8 cellular contexts compared by ENCODE assay signal in the genomic region with DNA sequence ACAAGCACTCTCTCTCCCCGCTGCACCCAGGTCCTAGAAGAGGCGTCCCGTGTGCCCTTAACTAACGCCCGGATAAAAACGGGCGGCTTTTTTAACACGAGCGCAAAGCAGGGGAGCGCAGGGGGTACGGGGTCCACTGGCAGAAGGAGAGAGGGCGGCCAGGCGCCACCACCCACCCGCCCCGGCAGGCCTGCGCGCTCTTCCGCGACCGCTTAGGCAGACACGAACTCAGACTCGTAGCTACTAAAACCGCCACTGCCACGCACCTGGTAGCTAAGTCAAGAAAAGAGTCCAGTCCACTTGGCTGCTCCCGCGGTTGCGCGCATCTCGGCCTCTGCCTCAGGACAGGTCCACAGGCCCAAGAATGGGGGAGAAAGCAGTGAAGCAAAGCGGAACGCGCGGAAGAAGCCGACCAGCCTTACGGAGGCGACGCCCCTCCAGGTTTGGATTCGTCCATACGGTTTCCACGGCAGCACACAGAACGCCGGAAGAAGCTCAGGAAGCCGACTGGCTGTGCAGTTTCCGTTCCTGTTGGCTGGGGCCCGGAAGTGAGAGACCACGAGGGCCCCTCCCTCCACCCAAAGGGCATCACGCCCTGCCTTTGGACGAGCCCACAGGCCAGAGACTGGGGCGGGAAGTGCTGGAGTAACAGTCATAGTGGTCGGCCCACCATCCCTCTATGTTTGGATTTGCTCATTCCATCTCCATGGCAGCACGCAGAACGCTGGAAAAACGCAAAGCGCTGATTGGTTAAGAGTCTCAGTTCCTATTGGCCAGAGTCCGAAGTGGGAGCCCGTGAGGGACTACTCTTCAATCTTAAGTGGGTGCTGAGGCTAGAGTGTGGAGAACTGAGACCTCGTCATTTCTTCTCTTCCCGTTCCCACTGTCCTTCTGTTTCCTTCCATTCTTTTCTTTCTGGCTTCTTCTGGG. TPM values are rescaled to one million over a fixed set of nuclear protein-coding genes. Genes with fewer than 3 reads are reported as not detected.
DNase-seq lines count a peak whose midpoint lies in the region; ATAC-seq and TF ChIP-seq lines count a peak whose summit lies in the region.

A gene (minus strand): TSS at position 354 of the 930 bp plus-strand sequence. CDS start 7,344 bp downstream, outside the sequence.

- H3K36me3 ChIP-seq in A673 (ENCODE audit: insufficient read depth, low read length, poor library complexity, severe bottlenecking) (no peaks in the 10 kb centered on the region), mammary epithelial cell (ENCODE audit: insufficient read depth, low read length) (no peaks in the 10 kb centered on the region), iPS-20b (ENCODE audit: insufficient read depth, low read depth, low read length) (no peaks in the 10 kb centered on the region)

- H2AFZ ChIP-seq in mammary epithelial cell (ENCODE audit: low read depth, low read length), result peak within 1 kb of the TSS; percentile 92

- H3K4me1 ChIP-seq in A673 (ENCODE audit: insufficient read depth, low read length, poor library complexity, severe bottlenecking) (no peaks in the 10 kb centered on the region), mammary epithelial cell (ENCODE audit: insufficient read depth, low read length) (peaks cover 4% of the 10 kb centered on the region), iPS-20b (ENCODE audit: insufficient read depth, low read length) (no peaks in the 10 kb centered on the region)

- dilution Hi-C loops in mammary epithelial cell (cut with HindIII; ENCODE audit: low sequenced_read_pairs), result no loop called here

- CTCF ChIA-PET in A673 (lab: Charles Lee), result interaction anchor here (0.5 to 1.0 kb wide), 3 partner anchors 138 to 782 kb away, joined by 3 to 7 read pairs (median 5); no protein-coding TSS in a partner anchor
- CTCF ChIA-PET in mammary epithelial cell (lab: Charles Lee; ENCODE audit: low non-redundant PET), result interaction anchor here (0.6 kb wide), 1 partner anchor 54 kb away, joined by 3 read pairs; no protein-coding TSS in a partner anchor

- H3K79me2 ChIP-seq in mammary epithelial cell (ENCODE audit: insufficient read depth, low read length), result peaks cover 8% of the 10 kb centered on the region

- H3K27me3 ChIP-seq in A673 (replicated peaks; ENCODE audit: insufficient read depth, low read depth, low read length, poor library complexity) (no peaks in the 10 kb centered on the region), mammary epithelial cell (ENCODE audit: insufficient read depth, low read length) (no peaks in the 10 kb centered on the region), iPS-20b (ENCODE audit: insufficient read depth, low read length) (no peaks in the 10 kb centered on the region)

- peak; percentile 97 for DNase-seq in A673 (ENCODE audit: low spot score)
- DNase-seq in NCI-H2196 (lab: John Stamatoyannopoulos, UW; ENCODE audit: unreplicated experiment), result peak; percentile 98
- DNase-seq in mammary epithelial cell, result peak; percentile 100

- H3K4me2 ChIP-seq in mammary epithelial cell (ENCODE audit: insufficient read depth, low read depth, low read length), result peak within 1 kb of the TSS; percentile 75

- H3K4me3 ChIP-seq in A673 (ENCODE audit: low read depth, low read length, poor library complexity, severe bottlenecking) (peak within 1 kb of the TSS; percentile 81), mammary epithelial cell (replicated peaks in 1 of 3; ENCODE audit: insufficient read depth in 1 of 3, low read depth in 2 of 3, low read length in 3 of 3) (peak within 1 kb of the TSS; percentile 73 to 82 (median 75)), iPS-20b (ENCODE audit: low read length) (peak within 1 kb of the TSS; percentile 92), skin epidermis (peak within 1 kb of the TSS; percentile 68 to 100 (median 81))

- in situ Hi-C loops in mammary epithelial cell (cut with MboI; ENCODE audit: low sequenced_read_pairs in 2 of 2), result no loop called here

- H3K9me3 ChIP-seq in A673 (ENCODE audit: low read depth, low read length, poor library complexity, severe bottlenecking) (no peaks in the 10 kb centered on the region), mammary epithelial cell (replicated peaks; ENCODE audit: insufficient read depth, low read length) (no peaks in the 10 kb centered on the region), iPS-20b (ENCODE audit: insufficient read depth, low read depth, low read length) (no peaks in the 10 kb centered on the region)

- H3K9ac ChIP-seq in mammary epithelial cell (ENCODE audit: insufficient read depth, low read length), result peak within 1 kb of the TSS; percentile 97
- H3K9ac ChIP-seq in iPS-20b (ENCODE audit: low read depth, low read length), result peak within 1 kb of the TSS; percentile 86; the same call in 1 of the 2 replicates

- ATAC-seq in GM18868 (IDR thresholded peaks at IDR 0.05; ENCODE audit: unreplicated experiment) (peak; percentile 93), HG03108 (IDR thresholded peaks at IDR 0.05; ENCODE audit: unreplicated experiment) (peak; percentile 94)

- no TSS peak for BruUV-seq in A673 (replicated peaks; lab: Mats Ljungman, UMichigan)
- no TSS peak for BruUV-seq in mammary epithelial cell (replicated peaks; lab: Mats Ljungman, UMichigan)

- 0% methylated on average over 27 of the region's 58 CpGs for WGBS in mammary epithelial cell (ENCODE audit: low coverage, missing lambda C conversion rate)

- POLR2A ChIA-PET in A673 (lab: Charles Lee; ENCODE audit: low non-redundant PET), result no interaction called here

- intact Hi-C loops in A673 (cut with micrococcal nuclease; ENCODE audit: unreplicated experiment) (no loop called here), mammary epithelial cell (cut with micrococcal nuclease) (loop anchor here (1.0 to 10.0 kb wide), 6 partner anchors 33 to 563 kb away; a partner anchor contains a TSS)

- H3K27ac ChIP-seq in A673 (ENCODE audit: low read depth, low read length, poor library complexity, severe bottlenecking) (peak within 1 kb of the TSS; percentile 54), VCaP (peak within 1 kb of the TSS; percentile 65), mammary epithelial cell (ENCODE audit: insufficient read depth, low read depth, low read length) (peak within 1 kb of the TSS; percentile 93), iPS-20b (ENCODE audit: low read length) (no peak within 1 kb of the TSS), skin epidermis (peak within 1 kb of the TSS; percentile 12 to 88 (median 79))

- TF ChIP-seq CTCF in A673 (conservative IDR thresholded peaks at IDR 0.05; ENCODE audit: low read depth, low read length) (no peak), VCaP (conservative IDR thresholded peaks at IDR 0.05) (no peak), mammary epithelial cell (conservative IDR thresholded peaks at IDR 0.05 in 1 of 2, IDR thresholded peaks at IDR 0.05 in 1 of 2; ENCODE audit: extremely low read depth in 1 of 2, insufficient read depth in 1 of 2, low read depth in 1 of 2, low read length in 2 of 2) (no peak)

- H4K20me1 ChIP-seq in mammary epithelial cell (ENCODE audit: insufficient read depth, low read length), result no peaks in the 10 kb centered on the region

RNA-seq across cellular contexts. Expression of the gene that starts here (rescaled TPM):
- total RNA-seq in A673 (2021) (4.4 and 7.4 TPM in 2 replicates), mammary epithelial cell (1 to 10 TPM; 5.3 to 9.2 TPM)
- 2.1 TPM for polyA plus RNA-seq in mammary epithelial cell
- 0.67 TPM for polyA minus RNA-seq in mammary epithelial cell
